11 cellular contexts compared by ENCODE assay signal in the genomic region with DNA sequence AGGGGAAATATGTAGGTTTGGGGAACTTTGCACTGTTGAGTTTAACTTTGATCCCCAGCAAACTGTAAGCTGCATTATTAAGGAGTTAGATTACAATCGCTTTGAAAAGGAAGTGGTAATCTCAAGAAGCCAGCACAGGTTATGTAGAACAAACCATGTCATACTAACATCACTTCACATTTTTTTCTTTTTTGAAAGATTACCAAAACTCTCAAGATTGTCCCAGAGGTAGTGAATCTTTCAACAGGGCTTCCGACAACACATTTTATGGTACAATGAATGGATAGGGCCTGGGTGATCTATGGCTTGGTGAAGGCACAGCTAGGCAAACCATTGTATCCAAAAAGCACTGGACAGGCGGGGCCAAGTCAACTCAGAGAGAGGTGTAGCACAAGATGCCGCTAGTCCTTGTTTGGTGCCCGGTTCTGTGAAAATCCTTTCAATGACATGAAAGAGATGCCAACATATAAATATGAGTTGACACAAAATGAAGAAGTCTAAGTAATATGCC. TPM values are rescaled to one million over a fixed set of nuclear protein-coding genes. Genes with fewer than 3 reads are reported as not detected.
DNase-seq lines count a peak whose midpoint lies in the region; ATAC-seq and TF ChIP-seq lines count a peak whose summit lies in the region.
"Had no signal": no experiment of that assay in that cellular context is flagged by ENCODE, and none has a peak within 500 bp of the region (broad histone marks: within the 10 kb centered on the region; RNA-seq: fewer than 3 reads in every experiment).

No MANE protein-coding gene starts in this region.

- no peak overlapping the region for H3K4ac ChIP-seq in neuronal stem cell (ENCODE audit: low read length)

- H3K9me3 ChIP-seq in CD4-positive, alpha-beta T cell (ENCODE audit: control insufficient read depth, low read length), result no peaks in the 10 kb centered on the region
- H3K9me3 ChIP-seq in KOPT-K1 (ENCODE audit: insufficient read depth, low read length, poor library complexity, severe bottlenecking), result no peaks in the 10 kb centered on the region
- no peaks in the 10 kb centered on the region for H3K9me3 ChIP-seq in neuronal stem cell (replicated peaks in 1 of 2; ENCODE audit: control insufficient read depth in 2 of 2, insufficient read depth in 1 of 2, low read depth in 1 of 2, low read length in 2 of 2)

- H3K4me2 ChIP-seq in neuronal stem cell (ENCODE audit: insufficient read depth, low read length, poor library complexity, severe bottlenecking), result no peak overlapping the region

- H3K4me1 ChIP-seq in neuronal stem cell (ENCODE audit: control insufficient read depth in 2 of 2, insufficient read depth in 1 of 2, low read depth in 1 of 2, low read length in 2 of 2), result peaks cover 10 to 26% of the 10 kb centered on the region in 2 donors

- CTCF ChIA-PET in CD4-positive, alpha-beta T cell (lab: Charles Lee), result interaction anchor here (0.9 to 3.5 kb wide), 5 partner anchors 10 to 379 kb away, joined by 3 to 14 read pairs (median 8); no protein-coding TSS in a partner anchor

- no peak overlapping the region for H2BK15ac ChIP-seq in neuronal stem cell (ENCODE audit: low read length)

- POLR2A ChIA-PET in CD4-positive, alpha-beta T cell (lab: Charles Lee), result interaction anchor here (0.6 to 3.7 kb wide), 24 partner anchors 9 to 379 kb away, joined by 3 to 44 read pairs (median 6); a partner anchor contains a TSS

- no peak overlapping the region for H4K91ac ChIP-seq in neuronal stem cell (ENCODE audit: low read depth, low read length, poor library complexity)

- no peak for TF ChIP-seq CTCF in CD4-positive, alpha-beta T cell (IDR thresholded peaks at IDR 0.05)

- H3K27me3 ChIP-seq in CD4-positive, alpha-beta T cell (ENCODE audit: control insufficient read depth, insufficient read depth, low read length), result no peaks in the 10 kb centered on the region
- no peaks in the 10 kb centered on the region for H3K27me3 ChIP-seq in neuronal stem cell (ENCODE audit: control insufficient read depth in 3 of 3, insufficient read depth in 3 of 3, low read depth in 1 of 3, low read length in 3 of 3)

- H3K36me3 Mint-ChIP-seq in CD4-positive, alpha-beta T cell (ENCODE audit: low read depth), result no peaks in the 10 kb centered on the region
- H3K36me3 Mint-ChIP-seq in activated naive CD8-positive, alpha-beta T cell treated with anti-CD3 and anti-CD28 coated beads for 36 hours, result peaks cover 6% of the 10 kb centered on the region

- H2BK12ac ChIP-seq in neuronal stem cell (ENCODE audit: low read length), result no peak overlapping the region

- ATAC-seq in CD4-positive, alpha-beta T cell (ENCODE audit: poor library complexity), result peak; percentile 89
- ATAC-seq in HG03045 (IDR thresholded peaks at IDR 0.05; ENCODE audit: unreplicated experiment) (no peak), GM21825 (IDR thresholded peaks at IDR 0.05; ENCODE audit: unreplicated experiment) (no peak)

- H3K27ac Mint-ChIP-seq in CD4-positive, alpha-beta T cell, result no peak overlapping the region
- H3K27ac Mint-ChIP-seq in activated naive CD8-positive, alpha-beta T cell treated with anti-CD3 and anti-CD28 coated beads for 36 hours, result peak overlapping the region; percentile 82

- peak overlapping the region; percentile 19 for H2AFZ ChIP-seq in neuronal stem cell (ENCODE audit: low read length)

- no peak overlapping the region for H3K18ac ChIP-seq in neuronal stem cell (ENCODE audit: low read length)

- H3K27me3 Mint-ChIP-seq in CD4-positive, alpha-beta T cell, result no peaks in the 10 kb centered on the region
- no peaks in the 10 kb centered on the region for H3K27me3 Mint-ChIP-seq in activated naive CD8-positive, alpha-beta T cell treated with anti-CD3 and anti-CD28 coated beads for 36 hours

- H3K27ac ChIP-seq in CD4-positive, alpha-beta T cell (ENCODE audit: low read depth, low read length), result peak overlapping the region; percentile 69
- H3K27ac ChIP-seq in KOPT-K1 (ENCODE audit: low read depth, low read length, poor library complexity, severe bottlenecking) (peak overlapping the region; percentile 63), neuronal stem cell (replicated peaks; ENCODE audit: low read length) (no peak overlapping the region)

- peak overlapping the region; percentile 76 for H3K4me3 Mint-ChIP-seq in CD4-positive, alpha-beta T cell
- H3K4me3 Mint-ChIP-seq in activated naive CD8-positive, alpha-beta T cell treated with anti-CD3 and anti-CD28 coated beads for 36 hours, result peak overlapping the region; percentile 18

- no peak overlapping the region for H3K23ac ChIP-seq in neuronal stem cell (ENCODE audit: low read depth, low read length, poor library complexity)

- H4K8ac ChIP-seq in neuronal stem cell (ENCODE audit: low read depth, low read length), result no peak overlapping the region

- H3K4me3 ChIP-seq in neuronal stem cell (ENCODE audit: low read length in 2 of 2), result no peak overlapping the region
- H3K4me3 ChIP-seq: coronary artery had no signal

- H3K36me3 ChIP-seq in KOPT-K1 (ENCODE audit: insufficient read depth, low read length) (no peaks in the 10 kb centered on the region), neuronal stem cell (replicated peaks in 1 of 2; ENCODE audit: control insufficient read depth in 2 of 2, insufficient read depth in 2 of 2, low read length in 2 of 2) (no peaks in the 10 kb centered on the region)

- H3K14ac ChIP-seq in neuronal stem cell (ENCODE audit: low read length), result no peak overlapping the region

- no peak overlapping the region for H2BK5ac ChIP-seq in neuronal stem cell (ENCODE audit: low read length)

- H3K9me3 Mint-ChIP-seq in CD4-positive, alpha-beta T cell, result no peaks in the 10 kb centered on the region
- no peaks in the 10 kb centered on the region for H3K9me3 Mint-ChIP-seq in activated naive CD8-positive, alpha-beta T cell treated with anti-CD3 and anti-CD28 coated beads for 36 hours

- H3K79me1 ChIP-seq in neuronal stem cell (ENCODE audit: low read depth, low read length), result no peaks in the 10 kb centered on the region

- peaks cover 48% of the 10 kb centered on the region for H3K4me1 Mint-ChIP-seq in CD4-positive, alpha-beta T cell (ENCODE audit: low read depth)
- H3K4me1 Mint-ChIP-seq in activated naive CD8-positive, alpha-beta T cell treated with anti-CD3 and anti-CD28 coated beads for 36 hours, result peaks cover 29% of the 10 kb centered on the region

- intact Hi-C loops in CD4-positive, alpha-beta T cell (cut with DNase I, micrococcal nuclease), result loop anchor here in 1 of 2 experiments (1.0 to 5.0 kb wide), 4 partner anchors 12 to 65 kb away; no protein-coding TSS in a partner anchor

- H2AK5ac ChIP-seq in neuronal stem cell (ENCODE audit: low read depth, low read length), result no peak overlapping the region

- no peak overlapping the region for H3K9ac ChIP-seq in neuronal stem cell (ENCODE audit: low read depth, low read length, poor library complexity)

- WGBS in neuronal stem cell (ENCODE audit: extremely low coverage in 2 of 2, insufficient read length in 2 of 2, insufficient replicate concordance in 1 of 2), 2 donors, result no CpG with 5 or more reads among the region's 5 CpGs

- peak in 2 of 10 experiments; percentile 16 to 18 for DNase-seq in CD4-positive, alpha-beta T cell
- no peak for DNase-seq in activated naive CD8-positive, alpha-beta T cell treated with anti-CD3 and anti-CD28 coated beads for 36 hours
- no peak for DNase-seq in neuronal stem cell (ENCODE audit: low spot score)
- DNase-seq in NCI-H2107 treated with DMSO at 0.1 percent for 48 hours (lab: John Stamatoyannopoulos, UW; ENCODE audit: unreplicated experiment), result no peak
- no peak for DNase-seq in SKM-1 (lab: John Stamatoyannopoulos, UW; ENCODE audit: unreplicated experiment)
- DNase-seq: kidney, NCI-H187 had no signal

- no peak overlapping the region for H2BK120ac ChIP-seq in neuronal stem cell (ENCODE audit: low read depth, low read length)

RNA-seq across cellular contexts. Expression of a gene that starts 24.3 kb away (rescaled TPM):
- total RNA-seq in CD4-positive, alpha-beta T cell, result 10 to 100 TPM; 13.4 TPM
- 10 to 100 TPM; 22.2 to 23.1 TPM for total RNA-seq in activated naive CD8-positive, alpha-beta T cell treated with anti-CD3 and anti-CD28 coated beads for 36 hours
- 14.8 TPM for polyA plus RNA-seq in neuronal stem cell (2013, experiment 1 of 2)
- 15.5 TPM for polyA plus RNA-seq in neuronal stem cell (2013, experiment 2 of 2)
